Comparison of ENCODE assay signal across 1 cellular context in the genomic region with DNA sequence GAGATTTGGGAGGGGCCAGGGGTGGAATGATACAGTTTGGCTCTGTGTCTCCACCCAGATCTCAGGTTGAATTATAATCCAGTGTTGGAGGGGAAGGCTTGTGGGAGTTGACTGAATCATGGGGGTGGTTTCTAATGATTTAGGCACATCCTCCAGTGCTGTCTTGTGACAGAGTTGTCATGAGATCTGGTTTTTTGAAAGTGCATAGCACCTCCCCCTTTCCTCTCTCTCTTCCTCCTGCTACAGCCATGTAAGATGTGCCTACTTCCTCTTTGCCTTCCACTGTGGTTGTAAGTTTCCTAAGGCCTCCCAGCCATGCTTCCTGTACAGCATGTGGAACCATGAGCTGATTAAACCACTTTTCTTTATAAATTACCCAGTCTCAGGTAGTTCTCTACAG.
A peak's percentile ranks its signal among the peaks of the same experiment; 100 is the strongest.
TF ChIP-seq lines count a peak whose summit lies in the region.

No MANE protein-coding gene starts in this region.

TF ChIP-seq in K562, 482 proteins besides CTCF, POLR2A, EP300 and RAD21:
- TF ChIP-seq ZNF431 (CRISPR knock-in tag; IDR thresholded peaks at IDR 0.05): peak; percentile 79; the same call in 1 of the 2 replicates
- no peak for TF ChIP-seq SMAD1 (IDR thresholded peaks at IDR 0.05; ENCODE audit: low read depth, low read length, partially characterized antibody)
- no peak for TF ChIP-seq UBTF (IDR thresholded peaks at IDR 0.05; ENCODE audit: borderline replicate concordance in 1 of 2, low read depth in 2 of 2, low read length in 2 of 2)
TF ChIP-seq in K562: peak in this region for 1.
